35 cellular contexts compared by ENCODE assay signal in genomic region chr1:51837243-51837642, GRCh38.
"Had no signal": no experiment of that assay in that cellular context is flagged by ENCODE, and none has a peak within 500 bp of the region (broad histone marks: within the 10 kb centered on the region; RNA-seq: fewer than 3 reads in every experiment).

No MANE protein-coding gene starts in this region.

- DNase-seq: activated CD4-positive, alpha-beta T cell treated with anti-CD3 and anti-CD28 coated beads, Interleukin-2, amount 10 ng/mL, durations not matched to agents 24 days and 14 days; activated CD4-positive, alpha-beta T cell treated with anti-CD3 and anti-CD28 coated beads, Interleukin-2, amount 50 U/mL, for 4 hours; activated CD4-positive, CD25-positive, alpha-beta regulatory T cell; activated CD8-positive, alpha-beta T cell treated with anti-CD3 and anti-CD28 coated beads for 36 hours; activated gamma-delta T cell; activated naive CD4-positive, alpha-beta T cell treated with Interleukin-2 at 50 U/mL for 16 hours; activated naive CD8-positive, alpha-beta T cell treated with anti-CD3 and anti-CD28 coated beads, Interleukin-2, amount 10 ng/mL, durations not matched to agents 7 days and 5 days; activated T-cell treated with anti-CD3 and anti-CD28 coated beads, Interleukin-2, amount 50 U/mL, for 1 hour; activated T-cell treated with anti-CD3 and anti-CD28 coated beads, Interleukin-2, amount 50 U/mL, for 72 hours; adrenal gland; body of pancreas; Karpas-422; KBM-7; MG63; NCI-H1048; NCI-H1105 treated with DMSO at 0.1 percent for 48 hours; NCI-H1436; NCI-H1694; NCI-H1930; NCI-H2081 treated with DMSO at 0.1 percent for 48 hours; NCI-H226; NCI-H446 treated with DMSO at 0.1 percent for 48 hours; NCI-H524; NCI-H69; NCI-H82; Peyer's patch; RPMI8226; SHP77 treated with DMSO at 0.1 percent for 48 hours; SW 1271; T-helper 1 cell; T-helper 9 cell; WERI-Rb-1 had no signal

- H3K4me3 ChIP-seq: adrenal gland, body of pancreas, breast epithelium, MG63, Peyer's patch had no signal

- H3K27me3 ChIP-seq: adrenal gland, body of pancreas, breast epithelium, MG63, Peyer's patch had no signal

- H3K9me3 ChIP-seq: adrenal gland, body of pancreas, breast epithelium, MG63, Peyer's patch had no signal

- H3K4me1 ChIP-seq: body of pancreas, breast epithelium, Peyer's patch had no signal

- H3K27ac ChIP-seq: adrenal gland, body of pancreas, breast epithelium, Peyer's patch, WERI-Rb-1 had no signal

- H3K9me3 Mint-ChIP-seq: activated CD4-positive, alpha-beta T cell treated with anti-CD3 and anti-CD28 coated beads, Interleukin-2, amount 10 ng/mL, durations not matched to agents 24 days and 14 days; activated CD8-positive, alpha-beta T cell treated with anti-CD3 and anti-CD28 coated beads for 36 hours; activated naive CD4-positive, alpha-beta T cell treated with anti-CD3 and anti-CD28 coated beads, Interleukin-2, amount 50 U/mL, for 24 hours; activated naive CD8-positive, alpha-beta T cell treated with anti-CD3 and anti-CD28 coated beads, Interleukin-2, amount 10 ng/mL, durations not matched to agents 7 days and 5 days; activated T-cell treated with anti-CD3 and anti-CD28 coated beads, Interleukin-2, amount 50 U/mL, for 72 hours; activated T-helper 17 cell treated with anti-CD3 and anti-CD28 coated beads, Interleukin-2, amount 50 U/mL, for 72 hours had no signal

- H3K4me3 Mint-ChIP-seq: activated CD4-positive, alpha-beta T cell treated with anti-CD3 and anti-CD28 coated beads, Interleukin-2, amount 10 ng/mL, durations not matched to agents 24 days and 14 days; activated CD8-positive, alpha-beta T cell treated with anti-CD3 and anti-CD28 coated beads for 36 hours; activated naive CD4-positive, alpha-beta T cell treated with anti-CD3 and anti-CD28 coated beads, Interleukin-2, amount 50 U/mL, for 24 hours; activated naive CD8-positive, alpha-beta T cell treated with anti-CD3 and anti-CD28 coated beads, Interleukin-2, amount 10 ng/mL, durations not matched to agents 7 days and 5 days; activated T-cell treated with anti-CD3 and anti-CD28 coated beads, Interleukin-2, amount 50 U/mL, for 72 hours; activated T-helper 17 cell treated with anti-CD3 and anti-CD28 coated beads, Interleukin-2, amount 50 U/mL, for 72 hours had no signal

- H3K27ac Mint-ChIP-seq: activated CD4-positive, alpha-beta T cell treated with anti-CD3 and anti-CD28 coated beads, Interleukin-2, amount 10 ng/mL, durations not matched to agents 24 days and 14 days; activated CD8-positive, alpha-beta T cell treated with anti-CD3 and anti-CD28 coated beads for 36 hours; activated naive CD4-positive, alpha-beta T cell treated with anti-CD3 and anti-CD28 coated beads, Interleukin-2, amount 50 U/mL, for 24 hours; activated naive CD8-positive, alpha-beta T cell treated with anti-CD3 and anti-CD28 coated beads, Interleukin-2, amount 10 ng/mL, durations not matched to agents 7 days and 5 days; activated T-cell treated with anti-CD3 and anti-CD28 coated beads, Interleukin-2, amount 50 U/mL, for 72 hours; activated T-helper 17 cell treated with anti-CD3 and anti-CD28 coated beads, Interleukin-2, amount 50 U/mL, for 72 hours had no signal

- H3K36me3 ChIP-seq: breast epithelium had no signal

- H3K27me3 Mint-ChIP-seq: activated CD4-positive, alpha-beta T cell treated with anti-CD3 and anti-CD28 coated beads, Interleukin-2, amount 10 ng/mL, durations not matched to agents 24 days and 14 days; activated CD8-positive, alpha-beta T cell treated with anti-CD3 and anti-CD28 coated beads for 36 hours; activated naive CD4-positive, alpha-beta T cell treated with anti-CD3 and anti-CD28 coated beads, Interleukin-2, amount 50 U/mL, for 24 hours; activated naive CD8-positive, alpha-beta T cell treated with anti-CD3 and anti-CD28 coated beads, Interleukin-2, amount 10 ng/mL, durations not matched to agents 7 days and 5 days; activated T-helper 17 cell treated with anti-CD3 and anti-CD28 coated beads, Interleukin-2, amount 50 U/mL, for 72 hours had no signal
